15 cellular contexts compared by ENCODE assay signal in the genomic region with DNA sequence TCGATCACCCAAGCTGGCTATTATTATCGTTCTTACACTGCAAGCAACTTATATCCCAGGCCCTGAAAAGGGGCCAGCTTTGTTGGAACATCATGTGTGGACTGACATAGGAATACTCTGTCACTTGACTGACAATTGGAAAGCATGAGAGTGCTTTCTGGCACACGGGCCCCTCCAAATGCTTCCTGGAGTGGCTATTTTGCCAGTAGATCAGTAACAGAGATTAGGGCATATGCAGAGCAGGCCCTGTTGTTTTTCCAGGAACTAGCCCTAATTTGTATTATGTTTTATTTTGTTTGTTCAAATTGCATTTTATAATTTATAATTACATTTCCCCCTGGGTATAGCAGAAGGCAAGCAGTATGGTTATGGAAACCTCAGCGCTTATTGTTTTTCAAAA.
"Had no signal": no experiment of that assay in that cellular context is flagged by ENCODE, and none has a peak within 500 bp of the region (broad histone marks: within the 10 kb centered on the region; RNA-seq: fewer than 3 reads in every experiment).

No MANE protein-coding gene starts in this region.

- DNase-seq: erythroblast; foreskin melanocyte; heart left ventricle; hippocampal formation; kidney glomerular epithelial cell; naive thymus-derived CD4-positive, alpha-beta T cell; nephron progenitor cell; retina; right lobe of liver; stimulated activated CD4-positive, alpha-beta T cell treated with anti-CD3 and anti-CD28 coated beads, Interleukin-12 subunit alpha, Interleukin-12 subunit beta, amount 100 ng/mL, for 4 hours; stimulated activated naive CD4-positive, alpha-beta T cell treated with Interleukin-2 at 50 U/mL for 16 hours; trophoblast cell had no signal

- ATAC-seq: heart left ventricle; naive thymus-derived CD4-positive, alpha-beta T cell; right lobe of liver had no signal

- H3K36me3 ChIP-seq: heart left ventricle, prostate gland, right lobe of liver had no signal

- H3K4me1 ChIP-seq: parathyroid adenoma, prostate gland, right lobe of liver had no signal

- H3K9me3 ChIP-seq: heart left ventricle, prostate gland, right lobe of liver had no signal

- H3K27ac ChIP-seq: heart left ventricle, parathyroid adenoma, prostate gland, right lobe of liver had no signal

- H3K27me3 ChIP-seq: heart left ventricle, right lobe of liver had no signal

- H3K4me3 ChIP-seq: heart left ventricle, prostate gland, right lobe of liver, skin epidermis had no signal
